28 cellular contexts compared by ENCODE assay signal in genomic region chr6:68052234-68052633, GRCh38.
DNase-seq lines count a peak whose midpoint lies in the region; ATAC-seq, FAIRE-seq and TF ChIP-seq lines count a peak whose summit lies in the region.
"Had no signal": no experiment of that assay in that cellular context is flagged by ENCODE, and none has a peak within 500 bp of the region (broad histone marks: within the 10 kb centered on the region; RNA-seq: fewer than 3 reads in every experiment).

No MANE protein-coding gene starts in this region.

- FAIRE-seq in HepG2 (lab: Jason Lieb, UNC) = no peak
- FAIRE-seq in endometrium (lab: Jason Lieb, UNC) = peak; percentile 54
- peak; percentile 39 for FAIRE-seq in small intestine (lab: Jason Lieb, UNC)
- FAIRE-seq: GM12878, GM12892, GM18507 had no signal

- H3K4me1 ChIP-seq in HepG2 (ENCODE audit: insufficient read depth, low read length) (no peaks in the 10 kb centered on the region), right lobe of liver (no peaks in the 10 kb centered on the region), small intestine (ENCODE audit: control insufficient read depth in 2 of 2, insufficient read depth in 1 of 2, low read depth in 1 of 2, low read length in 1 of 2) (no peaks in the 10 kb centered on the region), psoas muscle (no peaks in the 10 kb centered on the region)
- H3K4me1 ChIP-seq: BE2C, BLaER1 had no signal

- H3K9me3 Mint-ChIP-seq in effector memory CD8-positive, alpha-beta T cell = peaks cover 0 to 3% of the 10 kb centered on the region in 2 donors

- H3K27me3 ChIP-seq in HepG2 (ENCODE audit: control insufficient read depth in 1 of 2, insufficient read depth in 2 of 2, low read length in 2 of 2) (no peaks in the 10 kb centered on the region), right lobe of liver (no peaks in the 10 kb centered on the region), SU-DHL-6 (ENCODE audit: low read length) (no peaks in the 10 kb centered on the region), small intestine (ENCODE audit: control insufficient read depth in 2 of 2, insufficient read depth in 2 of 2, low read length in 2 of 2) (no peaks in the 10 kb centered on the region), psoas muscle (ENCODE audit: insufficient read depth in 3 of 3, low read length in 2 of 3) (no peaks in the 10 kb centered on the region)
- H3K27me3 ChIP-seq: BE2C, BLaER1 had no signal

- H3K27me3 Mint-ChIP-seq in effector memory CD8-positive, alpha-beta T cell = no peaks in the 10 kb centered on the region
- H3K27me3 Mint-ChIP-seq: CD4-positive, alpha-beta memory T cell; CD4-positive, CD25-positive, alpha-beta regulatory T cell; CD8-positive, alpha-beta memory T cell had no signal

- no TSS peak for BruUV-seq in HepG2 (replicated peaks; lab: Mats Ljungman, UMichigan)

- in situ Hi-C loops in HepG2 (cut with HindIII; ENCODE audit: extremely low pct_ligation_motif_present, low pct_unique_long_range_greater_than_20kb) = no loop called here

- no peak for DNase-seq in HepG2 (ENCODE audit: low spot score)
- no peak for DNase-seq in right lobe of liver
- no peak for DNase-seq in small intestine
- no peak for DNase-seq in NCI-H2171 (lab: John Stamatoyannopoulos, UW)
- DNase-seq in psoas muscle = no peak
- DNase-seq in effector memory CD8-positive, alpha-beta T cell = no peak
- DNase-seq: ACHN; BE2C; C1 segment of cervical spinal cord; CD4-positive, alpha-beta memory T cell; CD4-positive, CD25-positive, alpha-beta regulatory T cell; CD8-positive, alpha-beta memory T cell; COR-L47; DMS 273 treated with DMSO at 0.1 percent for 48 hours; DMS153; DMS53; DMS79; DND-41; EL; GDM1 had no signal

- H3K4me3 ChIP-seq in HepG2 (replicated peaks in 1 of 3; ENCODE audit: insufficient read depth in 1 of 3, low read depth in 2 of 3, low read length in 3 of 3) = no peak overlapping the region
- no peak overlapping the region for H3K4me3 ChIP-seq in right lobe of liver
- H3K4me3 ChIP-seq in SU-DHL-6 (ENCODE audit: insufficient read depth, low read length, poor library complexity, severe bottlenecking) = no peak overlapping the region
- no peak overlapping the region for H3K4me3 ChIP-seq in small intestine (ENCODE audit: low read depth in 1 of 2, low read length in 2 of 2)
- no peak overlapping the region for H3K4me3 ChIP-seq in psoas muscle
- H3K4me3 ChIP-seq: BLaER1, GM12878 had no signal

- H3K4me1 Mint-ChIP-seq in effector memory CD8-positive, alpha-beta T cell (ENCODE audit: low read depth in 2 of 2) = no peaks in the 10 kb centered on the region
- H3K4me1 Mint-ChIP-seq: CD14-positive monocyte; CD4-positive, alpha-beta memory T cell; CD4-positive, CD25-positive, alpha-beta regulatory T cell; CD8-positive, alpha-beta memory T cell had no signal

- H3K27ac Mint-ChIP-seq in effector memory CD8-positive, alpha-beta T cell = no peak overlapping the region
- H3K27ac Mint-ChIP-seq: CD14-positive monocyte; CD4-positive, alpha-beta memory T cell; CD4-positive, CD25-positive, alpha-beta regulatory T cell; CD8-positive, alpha-beta memory T cell had no signal

- H2AFZ ChIP-seq in HepG2 (ENCODE audit: low read length) (no peak overlapping the region), SU-DHL-6 (ENCODE audit: low read depth, low read length, severe bottlenecking) (peak overlapping the region; percentile 5)

- H4K20me1 ChIP-seq in HepG2 (ENCODE audit: insufficient read depth, low read length) = no peaks in the 10 kb centered on the region
- H4K20me1 ChIP-seq in SU-DHL-6 (ENCODE audit: low read depth, low read length) = no peaks in the 10 kb centered on the region
- H4K20me1 ChIP-seq: BLaER1 had no signal

- H3K27ac ChIP-seq in HepG2 (ENCODE audit: extremely low read length, insufficient read depth, low read length) = no peak overlapping the region
- H3K27ac ChIP-seq in right lobe of liver = no peak overlapping the region
- no peak overlapping the region for H3K27ac ChIP-seq in SU-DHL-6 (ENCODE audit: low read depth, low read length)
- H3K27ac ChIP-seq in small intestine (ENCODE audit: low read depth in 1 of 2, low read length in 1 of 2) = no peak overlapping the region
- no peak overlapping the region for H3K27ac ChIP-seq in psoas muscle
- H3K27ac ChIP-seq: 22Rv1, BLaER1 had no signal

- H3K9ac ChIP-seq in HepG2 (ENCODE audit: insufficient read depth, low read depth, low read length) (no peak overlapping the region), SU-DHL-6 (ENCODE audit: low read length) (no peak overlapping the region)
- H3K9ac ChIP-seq: BLaER1 had no signal

- CTCF ChIA-PET in HepG2 (lab: Yijun Ruan, JAX; ENCODE audit: low intra/inter-chr PET ratio, low total read pairs) = no interaction called here

- no peak for TF ChIP-seq CTCF in HepG2 (CRISPR knock-in tag; IDR thresholded peaks at IDR 0.05)
- no peak for TF ChIP-seq CTCF in right lobe of liver (IDR thresholded peaks at IDR 0.05)
- no peak for TF ChIP-seq CTCF in SU-DHL-6 (IDR thresholded peaks at IDR 0.05; ENCODE audit: insufficient read depth, low read length, poor library complexity, severe bottlenecking)
- TF ChIP-seq CTCF in psoas muscle (IDR thresholded peaks at IDR 0.05) = no peak

- no peaks in the 10 kb centered on the region for H3K79me2 ChIP-seq in HepG2 (ENCODE audit: insufficient read depth, low read length)
- H3K79me2 ChIP-seq in SU-DHL-6 (ENCODE audit: insufficient read depth, low read length) = no peaks in the 10 kb centered on the region

- H3K4me2 ChIP-seq in HepG2 (ENCODE audit: low read depth, low read length) (no peak overlapping the region), SU-DHL-6 (ENCODE audit: low read depth, low read length, poor library complexity, severe bottlenecking) (no peak overlapping the region)
- H3K4me2 ChIP-seq: BLaER1 had no signal

- no peaks in the 10 kb centered on the region for H3K36me3 ChIP-seq in HepG2 (replicated peaks in 1 of 2; ENCODE audit: control insufficient read depth in 1 of 2, insufficient read depth in 2 of 2, low read length in 2 of 2)
- no peaks in the 10 kb centered on the region for H3K36me3 ChIP-seq in right lobe of liver
- H3K36me3 ChIP-seq in SU-DHL-6 (ENCODE audit: low read length) = peaks cover 5% of the 10 kb centered on the region; the same call in 1 of the 2 replicates
- H3K36me3 ChIP-seq in small intestine (ENCODE audit: control insufficient read depth in 2 of 2, insufficient read depth in 2 of 2, low read length in 2 of 2) = no peaks in the 10 kb centered on the region
- H3K36me3 ChIP-seq in psoas muscle (ENCODE audit: insufficient read depth in 1 of 2, low read depth in 1 of 2) = no peaks in the 10 kb centered on the region
- H3K36me3 ChIP-seq: BE2C, BLaER1 had no signal

- no peak overlapping the region for H3K4me3 Mint-ChIP-seq in effector memory CD8-positive, alpha-beta T cell
- H3K4me3 Mint-ChIP-seq: CD14-positive monocyte; CD4-positive, alpha-beta memory T cell; CD4-positive, CD25-positive, alpha-beta regulatory T cell; CD8-positive, alpha-beta memory T cell had no signal

- intact Hi-C loops in HepG2 (cut with micrococcal nuclease; ENCODE audit: unreplicated experiment) (no loop called here), right lobe of liver (cut with DNase I) (no loop called here), psoas muscle (cut with DNase I) (no loop called here)

- H3K36me3 Mint-ChIP-seq in effector memory CD8-positive, alpha-beta T cell (ENCODE audit: insufficient read depth) = no peaks in the 10 kb centered on the region
- H3K36me3 Mint-ChIP-seq: CD14-positive monocyte; CD4-positive, alpha-beta memory T cell; CD4-positive, CD25-positive, alpha-beta regulatory T cell; CD8-positive, alpha-beta memory T cell had no signal

- no peak for TF ChIP-seq EP300 in HepG2 (IDR thresholded peaks at IDR 0.05; ENCODE audit: low read depth in 2 of 2, low read length in 2 of 2)
- no peak for TF ChIP-seq EP300 in HepG2 (CRISPR knock-in tag; IDR thresholded peaks at IDR 0.05; ENCODE audit: borderline replicate concordance)

- no peak for TF ChIP-seq RAD21 in HepG2 (CRISPR knock-in tag; IDR thresholded peaks at IDR 0.05)

- H3K9me2 ChIP-seq in SU-DHL-6 (replicated peaks; ENCODE audit: insufficient read depth, low read length) = no peaks in the 10 kb centered on the region

- ATAC-seq in HepG2 (no peak), right lobe of liver (no peak), psoas muscle (no peak)
- no peak for ATAC-seq in effector memory CD8-positive, alpha-beta T cell (replicated peaks)
- ATAC-seq: GM12878 had no signal

- POLR2A ChIA-PET in HepG2 (lab: Yijun Ruan, JAX) = no interaction called here

- TF ChIP-seq POLR2A in HepG2 (IDR thresholded peaks at IDR 0.05; ENCODE audit: insufficient read depth in 1 of 2, low read depth in 2 of 2, low read length in 2 of 2) (no peak), right lobe of liver (IDR thresholded peaks at IDR 0.05) (no peak)

- H3F3A ChIP-seq in SU-DHL-6 (ENCODE audit: insufficient read depth) = no peaks in the 10 kb centered on the region

- H3K9me3 ChIP-seq in HepG2 (ENCODE audit: low read length) (no peaks in the 10 kb centered on the region), right lobe of liver (no peaks in the 10 kb centered on the region), SU-DHL-6 (ENCODE audit: insufficient read depth, low read length) (no peaks in the 10 kb centered on the region), small intestine (ENCODE audit: control insufficient read depth, low read depth) (no peaks in the 10 kb centered on the region), psoas muscle (no peaks in the 10 kb centered on the region)
- H3K9me3 ChIP-seq: BE2C had no signal

TF ChIP-seq in HepG2, 621 proteins besides CTCF, POLR2A, EP300 and RAD21:
- TF ChIP-seq CREBL2 (CRISPR knock-in tag; IDR thresholded peaks at IDR 0.05; ENCODE audit: borderline replicate concordance) (no peak), MAFK (conservative IDR thresholded peaks at IDR 0.05 in 1 of 2, IDR thresholded peaks at IDR 0.05 in 1 of 2; ENCODE audit: low read length in 2 of 2) (peak; percentile 50 to 83; a peak in 3 of 4 replicates), ZNF740 (CRISPR knock-in tag; IDR thresholded peaks at IDR 0.05) (no peak), ZNF510 (CRISPR knock-in tag; IDR thresholded peaks at IDR 0.05; ENCODE audit: low read depth) (no peak), MAFF (IDR thresholded peaks at IDR 0.05; ENCODE audit: low read depth, low read length) (peak; percentile 62; the same call in 1 of the 2 replicates)
